1 cellular context compared by ENCODE assay signal in the genomic region with DNA sequence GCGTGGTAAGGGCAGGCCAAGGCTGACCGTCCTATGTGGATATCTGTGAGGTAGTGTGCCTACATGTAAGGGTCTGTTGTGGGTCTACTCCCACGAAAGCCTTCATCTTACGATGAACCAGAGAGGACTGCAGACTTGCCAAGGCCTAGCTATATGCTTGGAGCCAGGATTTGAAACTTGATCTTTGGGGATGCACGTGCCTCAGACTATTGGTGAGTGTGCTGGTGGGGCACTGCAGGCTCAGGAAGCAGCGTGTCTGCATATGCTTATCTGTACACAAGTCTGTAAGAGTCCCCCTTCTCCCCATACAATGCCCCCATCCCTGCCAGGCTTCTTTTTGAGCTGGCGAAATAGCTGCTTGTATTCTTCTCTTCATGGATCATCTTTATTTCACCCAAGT.
A peak's percentile ranks its signal among the peaks of the same experiment; 100 is the strongest.
TF ChIP-seq lines count a peak whose summit lies in the region.

No MANE protein-coding gene starts in this region.

TF ChIP-seq in IMR-90, 13 proteins besides CTCF, POLR2A, EP300 and RAD21:
- TF ChIP-seq, protein P1, sequence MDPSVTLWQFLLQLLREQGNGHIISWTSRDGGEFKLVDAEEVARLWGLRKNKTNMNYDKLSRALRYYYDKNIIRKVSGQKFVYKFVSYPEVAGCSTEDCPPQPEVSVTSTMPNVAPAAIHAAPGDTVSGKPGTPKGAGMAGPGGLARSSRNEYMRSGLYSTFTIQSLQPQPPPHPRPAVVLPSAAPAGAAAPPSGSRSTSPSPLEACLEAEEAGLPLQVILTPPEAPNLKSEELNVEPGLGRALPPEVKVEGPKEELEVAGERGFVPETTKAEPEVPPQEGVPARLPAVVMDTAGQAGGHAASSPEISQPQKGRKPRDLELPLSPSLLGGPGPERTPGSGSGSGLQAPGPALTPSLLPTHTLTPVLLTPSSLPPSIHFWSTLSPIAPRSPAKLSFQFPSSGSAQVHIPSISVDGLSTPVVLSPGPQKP (IDR thresholded peaks at IDR 0.05; ENCODE audit: borderline replicate concordance, low read depth, low read length) = no peak
- TF ChIP-seq BHLHE40 (IDR thresholded peaks at IDR 0.05; ENCODE audit: low read depth, low read length) = peak; percentile 62; the same call in 1 of the 2 replicates
